ENCODE assay signal across 16 cellular contexts in the genomic region with DNA sequence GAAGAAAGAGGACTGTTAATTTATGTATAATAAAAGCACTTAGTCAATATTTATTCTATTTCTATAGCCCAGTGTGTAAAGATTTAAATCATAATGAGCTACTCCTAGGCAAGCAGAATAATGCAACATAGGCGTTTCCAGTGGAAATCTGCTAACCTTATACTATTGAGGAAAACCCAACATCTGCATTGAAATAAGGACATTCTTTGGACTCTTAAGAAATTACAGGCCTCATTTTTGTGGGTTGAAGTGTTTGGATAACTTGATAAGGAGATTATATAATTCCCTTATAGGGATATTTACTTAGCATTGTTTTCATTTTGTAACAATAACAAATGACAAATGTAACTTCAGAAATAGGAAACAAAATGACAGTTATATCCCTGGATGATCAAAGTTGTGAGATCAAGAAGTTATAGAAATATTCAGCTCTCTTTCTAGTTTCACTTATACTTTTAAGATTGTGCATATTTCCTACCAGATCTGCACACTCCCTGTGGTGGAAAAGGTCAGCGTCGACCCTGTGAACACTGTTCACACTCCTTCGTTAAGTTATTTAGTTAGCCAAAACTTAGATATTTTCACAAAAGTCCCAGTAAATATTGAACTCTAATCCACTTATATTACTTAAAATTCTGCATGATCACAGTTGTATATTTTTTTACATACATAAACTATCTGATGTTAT.
DNase-seq lines count a peak whose midpoint lies in the region; ATAC-seq and TF ChIP-seq lines count a peak whose summit lies in the region.
"Had no signal": no experiment of that assay in that cellular context is flagged by ENCODE, and none has a peak within 500 bp of the region (broad histone marks: within the 10 kb centered on the region; RNA-seq: fewer than 3 reads in every experiment).

No MANE protein-coding gene starts in this region.

- TF ChIP-seq CTCF in fibroblast of mammary gland (conservative IDR thresholded peaks at IDR 0.05; ENCODE audit: control insufficient read depth, insufficient read depth, low read depth, low read length) (no peak), gastrocnemius medialis (IDR thresholded peaks at IDR 0.05 in 4 of 5, conservative IDR thresholded peaks at IDR 0.05 in 1 of 5) (no peak)

- H3K36me3 ChIP-seq in SJCRH30 = peaks cover 28% of the 10 kb centered on the region
- no peaks in the 10 kb centered on the region for H3K36me3 ChIP-seq in gastrocnemius medialis
- H3K36me3 ChIP-seq: prostate gland, stomach had no signal

- in situ Hi-C loops in gastrocnemius medialis (cut with MboI; ENCODE audit: low sequenced_read_pairs in 4 of 4) = no loop called here

- DNase-seq in EH (ENCODE audit: low read depth) = peak; percentile 76
- peak in 1 of 2 experiments; percentile 51 for DNase-seq in SJCRH30
- DNase-seq in fibroblast of mammary gland (ENCODE audit: low read depth) = peak; percentile 37
- no peak for DNase-seq in gastrocnemius medialis
- DNase-seq in HuH-7.5 (ENCODE audit: low spot score) = no peak
- DNase-seq in RKO (ENCODE audit: low spot score) = no peak
- DNase-seq in NCI-H146 (lab: John Stamatoyannopoulos, UW) = no peak
- DNase-seq: effector CD8-positive, alpha-beta T cell; hypothalamus; mammary epithelial cell; NCI-H226; OCI-M1; stomach; T1000 had no signal

- H3K4me1 ChIP-seq in SJCRH30 = peaks cover 30% of the 10 kb centered on the region
- peaks cover 0 to 5% of the 10 kb centered on the region in 2 donors for H3K4me1 ChIP-seq in gastrocnemius medialis
- H3K4me1 ChIP-seq: prostate gland had no signal

- H3K4me3 ChIP-seq in SJCRH30 = no peak overlapping the region
- no peak overlapping the region for H3K4me3 ChIP-seq in fibroblast of mammary gland (ENCODE audit: control insufficient read depth, low read depth, low read length)
- H3K4me3 ChIP-seq in gastrocnemius medialis = no peak overlapping the region
- H3K4me3 ChIP-seq: prostate gland, stomach had no signal

- peak overlapping the region; percentile 11; the same call in 1 of the 2 replicates for H3K27ac ChIP-seq in SJCRH30
- H3K27ac ChIP-seq in gastrocnemius medialis = peak overlapping the region; percentile 10 to 46 (median 34)

- H3K27me3 ChIP-seq in SJCRH30 (no peaks in the 10 kb centered on the region), gastrocnemius medialis (no peaks in the 10 kb centered on the region)
- H3K27me3 ChIP-seq: stomach had no signal

- ATAC-seq in gastrocnemius medialis (no peak), HG03175 (IDR thresholded peaks at IDR 0.05; ENCODE audit: unreplicated experiment) (no peak)

- H3K9me3 ChIP-seq in SJCRH30 (replicated peaks) (0 out of 2 replicates have a peak, but pooled peaks cover 3% of the 10 kb centered on the region), gastrocnemius medialis (no peaks in the 10 kb centered on the region)
- H3K9me3 ChIP-seq: prostate gland, stomach had no signal

- intact Hi-C loops in gastrocnemius medialis (cut with DNase I; ENCODE audit: low total_unique reads) = no loop called here

- no peak for TF ChIP-seq POLR2A in gastrocnemius medialis (IDR thresholded peaks at IDR 0.05)

Comparison
In these comparisons a context has a peak if more than half of its experiments do, and no peak if none do; other contexts are left out.
1. DNase-seq: peak in EH (single experiment) and fibroblast of mammary gland (single experiment); none in gastrocnemius medialis (0 of 2), HuH-7.5 (single experiment), RKO (single experiment) and NCI-H146 (single experiment).